ENCODE assay signal across 5 cellular contexts in the genomic region with DNA sequence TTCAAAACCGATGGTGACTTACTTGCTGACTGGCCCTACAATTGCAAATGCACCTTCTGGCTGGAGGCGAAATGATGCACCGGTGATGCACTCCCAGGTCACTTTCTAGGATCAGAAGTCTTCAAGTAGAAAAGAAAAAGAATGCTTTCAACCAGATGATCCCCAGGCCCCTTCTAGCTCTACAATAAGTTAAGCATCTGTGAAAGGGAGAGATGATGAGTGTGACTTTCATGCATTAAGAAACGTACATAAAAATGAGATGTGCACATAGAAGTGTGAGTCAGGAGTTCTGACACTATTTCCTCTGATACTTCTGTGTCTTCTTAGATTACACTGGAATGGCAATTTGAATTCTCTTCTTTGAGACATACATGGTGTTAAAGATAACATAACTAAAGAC. TPM values are rescaled to one million over a fixed set of nuclear protein-coding genes. Genes with fewer than 3 reads are reported as not detected.
"Had no signal": no experiment of that assay in that cellular context is flagged by ENCODE, and none has a peak within 500 bp of the region (broad histone marks: within the 10 kb centered on the region; RNA-seq: fewer than 3 reads in every experiment).

No MANE protein-coding gene starts in this region.

RNA-seq across cellular contexts. Expression of a gene that starts 42.8 kb away (rescaled TPM):
- total RNA-seq: H4, H7, HFFc6, HT1080 had no signal
- polyA plus RNA-seq: IgD-negative memory B cell had no signal
